ENCODE assay signal across 14 cellular contexts in genomic region chr10:43392757-43393156, GRCh38. TPM values are rescaled to one million over a fixed set of nuclear protein-coding genes. Genes with fewer than 3 reads are reported as not detected.
DNase-seq lines count a peak whose midpoint lies in the region; ATAC-seq and TF ChIP-seq lines count a peak whose summit lies in the region.
"Had no signal": no experiment of that assay in that cellular context is flagged by ENCODE, and none has a peak within 500 bp of the region (broad histone marks: within the 10 kb centered on the region; RNA-seq: fewer than 3 reads in every experiment).

No MANE protein-coding gene starts in this region.

- no peak overlapping the region for H2BK20ac ChIP-seq in H9 (ENCODE audit: low read depth, low read length, poor library complexity, severe bottlenecking)

- H3K79me2 ChIP-seq in H9 (ENCODE audit: insufficient read depth, low read length): peaks cover 32% of the 10 kb centered on the region

- peaks cover 10% of the 10 kb centered on the region for H3K23me2 ChIP-seq in H9 (ENCODE audit: insufficient read length, low read depth, low read length, poor library complexity, severe bottlenecking)

- no peak overlapping the region for H3K4me3 ChIP-seq in transverse colon
- no peak overlapping the region for H3K4me3 ChIP-seq in suprapubic skin

- no peak overlapping the region for H2BK120ac ChIP-seq in H9 (ENCODE audit: low read depth, low read length, poor library complexity, severe bottlenecking)

- no peaks in the 10 kb centered on the region for H3K9me3 ChIP-seq in CD4-positive, alpha-beta T cell (ENCODE audit: control insufficient read depth, low read length)
- H3K9me3 ChIP-seq in H9 (ENCODE audit: control insufficient read depth, low read depth, low read length) (no peaks in the 10 kb centered on the region), transverse colon (no peaks in the 10 kb centered on the region), suprapubic skin (no peaks in the 10 kb centered on the region)

- in situ Hi-C loops in transverse colon (cut with MboI; ENCODE audit: low pct_ligation_motif_present in 1 of 4, low pct_unique_long_range_greater_than_20kb in 1 of 4, low sequenced_read_pairs in 3 of 4): no loop called here

- H3K4me3 Mint-ChIP-seq in CD4-positive, alpha-beta T cell: peak overlapping the region; percentile 4
- H3K4me3 Mint-ChIP-seq in H9 (peak overlapping the region in 1 of 2 experiments; percentile 60; a peak in 3 of 5 replicates), nephron progenitor cell (no peak overlapping the region)

- ATAC-seq in CD4-positive, alpha-beta T cell (ENCODE audit: poor library complexity): no peak
- no peak for ATAC-seq in activated naive CD4-positive, alpha-beta T cell treated with anti-CD3 and anti-CD28 coated beads, Interleukin-2, amount 50 U/mL, for 72 hours
- no peak for ATAC-seq in GM21529 (IDR thresholded peaks at IDR 0.05; ENCODE audit: unreplicated experiment)
- ATAC-seq: foreskin keratinocyte had no signal

- no peak overlapping the region for H3K56ac ChIP-seq in H9 (ENCODE audit: insufficient read length, low read depth, low read length)

- TF ChIP-seq EP300 in transverse colon (IDR thresholded peaks at IDR 0.05; ENCODE audit: low read depth) (no peak), suprapubic skin (IDR thresholded peaks at IDR 0.05) (no peak)

- no peak overlapping the region for H3K18ac ChIP-seq in H9 (ENCODE audit: insufficient read length, low read depth, low read length)

- no peaks in the 10 kb centered on the region for H3K27me3 Mint-ChIP-seq in CD4-positive, alpha-beta T cell
- peaks cover 2% of the 10 kb centered on the region for H3K27me3 Mint-ChIP-seq in H9 (ENCODE audit: low read depth)
- H3K27me3 Mint-ChIP-seq in nephron progenitor cell (ENCODE audit: low read depth, poor library complexity): no peaks in the 10 kb centered on the region

- no peaks in the 10 kb centered on the region for H3K27me3 ChIP-seq in CD4-positive, alpha-beta T cell (ENCODE audit: control insufficient read depth, insufficient read depth, low read length)
- no peaks in the 10 kb centered on the region for H3K27me3 ChIP-seq in H9 (ENCODE audit: insufficient read depth, low read length)
- H3K27me3 ChIP-seq in transverse colon: no peaks in the 10 kb centered on the region
- no peaks in the 10 kb centered on the region for H3K27me3 ChIP-seq in suprapubic skin
- H3K27me3 ChIP-seq: foreskin keratinocyte had no signal

- no peaks in the 10 kb centered on the region for H4K20me1 ChIP-seq in H9 (ENCODE audit: control insufficient read depth, insufficient read depth, insufficient read length)

- H3K4ac ChIP-seq in H9 (ENCODE audit: low read depth, low read length): no peak overlapping the region

- H3T11ph ChIP-seq in H9 (ENCODE audit: low read length): no peak overlapping the region

- CTCF ChIA-PET in CD4-positive, alpha-beta T cell (lab: Charles Lee): no interaction called here

- no CpG with 5 or more reads among the region's 3 CpGs for WGBS in H9 (ENCODE audit: extremely low coverage, insufficient read length, low lambda C conversion rate)
- 84 to 89% methylated on average over 3 of the region's 3 CpGs for WGBS in transverse colon (ENCODE audit: low coverage in 1 of 2), 2 donors
- WGBS in suprapubic skin: 79% methylated on average over 3 of the region's 3 CpGs

- POLR2A ChIA-PET in CD4-positive, alpha-beta T cell (lab: Charles Lee): interaction anchor here (0.6 kb wide), 1 partner anchor 15 kb away, joined by 3 read pairs; no protein-coding TSS in a partner anchor

- H2AK5ac ChIP-seq in H9 (ENCODE audit: insufficient read length, low read length): no peak overlapping the region

- no peak overlapping the region for H4K5ac ChIP-seq in H9 (ENCODE audit: insufficient read length, low read depth, low read length)

- H3K9ac ChIP-seq in H9 (ENCODE audit: extremely low read depth, insufficient read length, low read length): no peak overlapping the region

- H3K4me2 ChIP-seq in H9 (ENCODE audit: insufficient read depth, insufficient read length, low read length): no peak overlapping the region

- no peak for TF ChIP-seq CTCF in CD4-positive, alpha-beta T cell (IDR thresholded peaks at IDR 0.05)
- no peak for TF ChIP-seq CTCF in H9 (conservative IDR thresholded peaks at IDR 0.05)
- no peak for TF ChIP-seq CTCF in nephron progenitor cell (IDR thresholded peaks at IDR 0.05)
- no peak for TF ChIP-seq CTCF in transverse colon (IDR thresholded peaks at IDR 0.05)
- no peak for TF ChIP-seq CTCF in suprapubic skin (IDR thresholded peaks at IDR 0.05)

- H3K79me1 ChIP-seq in H9 (ENCODE audit: insufficient read depth, low read depth, low read length, poor library complexity, severe bottlenecking): peaks cover 7% of the 10 kb centered on the region

- H3K27ac ChIP-seq in CD4-positive, alpha-beta T cell (ENCODE audit: low read depth, low read length): no peak overlapping the region
- H3K27ac ChIP-seq in H9 (ENCODE audit: insufficient read length, low read depth, low read length) (peak overlapping the region; percentile 30), transverse colon (no peak overlapping the region), suprapubic skin (no peak overlapping the region)
- H3K27ac ChIP-seq: foreskin keratinocyte had no signal

- H3K14ac ChIP-seq in H9 (ENCODE audit: insufficient read depth, low read length): no peak overlapping the region

- no peak overlapping the region for H2BK12ac ChIP-seq in H9 (ENCODE audit: insufficient read length, low read depth, low read length)

- TF ChIP-seq POLR2A in transverse colon (IDR thresholded peaks at IDR 0.05) (no peak), suprapubic skin (IDR thresholded peaks at IDR 0.05) (no peak)

- DNase-seq in CD4-positive, alpha-beta T cell: no peak
- DNase-seq in H9 (no peak), nephron progenitor cell (no peak), transverse colon (no peak), suprapubic skin (ENCODE audit: low spot score in 2 of 2) (no peak)
- no peak for DNase-seq in activated naive CD4-positive, alpha-beta T cell treated with anti-CD3 and anti-CD28 coated beads, Interleukin-2, amount 50 U/mL, for 72 hours (ENCODE audit: low spot score in 2 of 2)
- DNase-seq: effector CD8-positive, alpha-beta T cell; foreskin keratinocyte; NCI-H1092 treated with DMSO at 0.1 percent for 48 hours; NCI-H226; substantia nigra; T1000 had no signal

- H3K4me1 ChIP-seq in H9 (ENCODE audit: insufficient read depth, low read length) (no peaks in the 10 kb centered on the region; the same call in 1 of the 2 replicates), transverse colon (peaks cover 11 to 37% (median 21%) of the 10 kb centered on the region in 4 donors), suprapubic skin (peaks cover 65% of the 10 kb centered on the region)

- H3K36me3 Mint-ChIP-seq in CD4-positive, alpha-beta T cell (ENCODE audit: low read depth): peaks cover 93% of the 10 kb centered on the region
- H3K36me3 Mint-ChIP-seq in H9 (ENCODE audit: insufficient read depth in 1 of 3, low read depth in 3 of 3) (peaks cover 61 to 89% (median 72%) of the 10 kb centered on the region in 3 experiments), nephron progenitor cell (ENCODE audit: low read depth) (peaks cover 48% of the 10 kb centered on the region)
- peaks cover 62 to 78% of the 10 kb centered on the region in 2 donors for H3K36me3 Mint-ChIP-seq in activated naive CD4-positive, alpha-beta T cell treated with anti-CD3 and anti-CD28 coated beads, Interleukin-2, amount 50 U/mL, for 72 hours

- no peak overlapping the region for H4K8ac ChIP-seq in H9 (replicated peaks; ENCODE audit: insufficient read length, low read depth, low read length)

- H4K91ac ChIP-seq in H9 (ENCODE audit: insufficient read length, low read depth, low read length): no peak overlapping the region

- H3K23ac ChIP-seq in H9 (ENCODE audit: insufficient read length, low read depth, low read length): no peak overlapping the region

- peaks cover 0 to 56% (median 22%) of the 10 kb centered on the region in 4 donors for H3K36me3 ChIP-seq in transverse colon
- H3K36me3 ChIP-seq in suprapubic skin: peaks cover 72% of the 10 kb centered on the region

- H3K9me3 Mint-ChIP-seq in CD4-positive, alpha-beta T cell: no peaks in the 10 kb centered on the region
- H3K9me3 Mint-ChIP-seq in H9 (no peaks in the 10 kb centered on the region; a peak in 1 of 5 replicates), nephron progenitor cell (no peaks in the 10 kb centered on the region)
- no peaks in the 10 kb centered on the region for H3K9me3 Mint-ChIP-seq in activated naive CD4-positive, alpha-beta T cell treated with anti-CD3 and anti-CD28 coated beads, Interleukin-2, amount 50 U/mL, for 72 hours

- no peak overlapping the region for H2AFZ ChIP-seq in H9 (ENCODE audit: low read length)

- H3K4me1 Mint-ChIP-seq in CD4-positive, alpha-beta T cell (ENCODE audit: low read depth): peaks cover 80% of the 10 kb centered on the region
- peaks cover 38 to 42% of the 10 kb centered on the region in 2 experiments for H3K4me1 Mint-ChIP-seq in H9
- peaks cover 53% of the 10 kb centered on the region for H3K4me1 Mint-ChIP-seq in nephron progenitor cell

- peak overlapping the region; percentile 93 for H3K27ac Mint-ChIP-seq in CD4-positive, alpha-beta T cell
- H3K27ac Mint-ChIP-seq in H9 (peak overlapping the region; percentile 1 to 71 (median 55); a peak in 4 of 7 replicates), nephron progenitor cell (peak overlapping the region; percentile 90)
- peak overlapping the region; percentile 74 to 92 for H3K27ac Mint-ChIP-seq in activated naive CD4-positive, alpha-beta T cell treated with anti-CD3 and anti-CD28 coated beads, Interleukin-2, amount 50 U/mL, for 72 hours

- intact Hi-C loops in CD4-positive, alpha-beta T cell (cut with DNase I, micrococcal nuclease): loop anchor here in 1 of 2 experiments (2.0 to 10.0 kb wide), 2 partner anchors 14 to 182 kb away; partner anchors contain the start of gene ZNF239
- intact Hi-C loops in transverse colon (cut with DNase I; ENCODE audit: low total_unique reads): no loop called here

- H2BK15ac ChIP-seq in H9 (ENCODE audit: low read depth, low read length): no peak overlapping the region

- H2BK5ac ChIP-seq in H9 (ENCODE audit: insufficient read length, low read length): no peak overlapping the region

RNA-seq across cellular contexts. Expression of gene HNRNPF, which starts 16.2 kb away (rescaled TPM):
- total RNA-seq in CD4-positive, alpha-beta T cell: 10 to 100 TPM; 86.5 to 87.9 TPM
- total RNA-seq in H9 (2021): 411 and 420 TPM in 2 replicates
- total RNA-seq in activated naive CD4-positive, alpha-beta T cell treated with anti-CD3 and anti-CD28 coated beads, Interleukin-2, amount 50 U/mL, for 72 hours: 100 to 1,000 TPM; 410 to 434 TPM
- 100 to 1,000 TPM; 127 to 171 (median 155) TPM for total RNA-seq in transverse colon
- total RNA-seq in suprapubic skin: 100 to 1,000 TPM; 180 to 248 (median 217) TPM

RNA-seq across cellular contexts. Expression of gene FXYD4, which starts 21.3 kb away (rescaled TPM):
- total RNA-seq in CD4-positive, alpha-beta T cell: not detected
- total RNA-seq in H9 (2021): not detected in 2 replicates
- not detected for total RNA-seq in activated naive CD4-positive, alpha-beta T cell treated with anti-CD3 and anti-CD28 coated beads, Interleukin-2, amount 50 U/mL, for 72 hours
- total RNA-seq in transverse colon: not detected
- total RNA-seq in suprapubic skin: not detected
- total RNA-seq: foreskin keratinocyte, HT1080 had no signal

RNA-seq across cellular contexts. Expression of gene ZNF487, which starts 44.2 kb away (rescaled TPM):
- total RNA-seq in CD4-positive, alpha-beta T cell: 1 to 10 TPM; 7.5 to 8.5 TPM
- total RNA-seq in H9 (2021): 1.3 and 1.4 TPM in 2 replicates
- total RNA-seq in activated naive CD4-positive, alpha-beta T cell treated with anti-CD3 and anti-CD28 coated beads, Interleukin-2, amount 50 U/mL, for 72 hours: 1 to 10 TPM; 2.7 to 4.1 TPM
- 10 to 100 TPM in 1 of 4 donors, 1 to 10 TPM in 3; 6.3 to 15.0 (median 7.9) TPM for total RNA-seq in transverse colon
- 10 to 100 TPM in 2 of 4 donors, 1 to 10 TPM in 2; 6.5 to 16.0 (median 10.8) TPM for total RNA-seq in suprapubic skin
